In genomic region chr4:139188648-139189416, GRCh38 we compare ENCODE assay signal across 1 cellular context.
TF ChIP-seq lines count a peak whose summit lies in the region.

No MANE protein-coding gene starts in this region.

TF ChIP-seq in K562, 482 proteins besides CTCF, POLR2A, EP300 and RAD21 (continued from another document and continues in another):
- TF ChIP-seq NRF1 (conservative IDR thresholded peaks at IDR 0.05 in 1 of 2, IDR thresholded peaks at IDR 0.05 in 1 of 2) = peak in 1 of 2 experiments; percentile 16; a peak in 1 of 4 replicates
- TF ChIP-seq GTF2E2 (tag; IDR thresholded peaks at IDR 0.05) = no peak
- no peak for TF ChIP-seq TCF7 (IDR thresholded peaks at IDR 0.05; ENCODE audit: borderline replicate concordance)
- TF ChIP-seq SREBF2 (CRISPR knock-in tag; IDR thresholded peaks at IDR 0.05) = no peak
- TF ChIP-seq FOXA3 (CRISPR knock-in tag; conservative IDR thresholded peaks at IDR 0.05 in 1 of 2, IDR thresholded peaks at IDR 0.05 in 1 of 2) = no peak
- TF ChIP-seq CCAR2 (IDR thresholded peaks at IDR 0.05; ENCODE audit: low read depth, low read length) = no peak
- TF ChIP-seq ZNF589 (CRISPR knock-in tag; IDR thresholded peaks at IDR 0.05; ENCODE audit: low read depth) = 0 out of 2 replicates have a peak, but pooled peaks have one; percentile 8
- no peak for TF ChIP-seq ZNF507 (tag; conservative IDR thresholded peaks at IDR 0.05)
- TF ChIP-seq CEBPG (CRISPR knock-in tag; IDR thresholded peaks at IDR 0.05) = peak; percentile 36; the same call in 1 of the 2 replicates
- TF ChIP-seq CEBPG (tag; conservative IDR thresholded peaks at IDR 0.05 in 1 of 2, IDR thresholded peaks at IDR 0.05 in 1 of 2) = peak; percentile 64 to 78; a peak in 3 of 4 replicates
- TF ChIP-seq GATAD2A (IDR thresholded peaks at IDR 0.05) = peak; percentile 83
- no peak for TF ChIP-seq TEAD1 (CRISPR knock-in tag; IDR thresholded peaks at IDR 0.05)
- no peak for TF ChIP-seq ZNF41 (CRISPR knock-in tag; conservative IDR thresholded peaks at IDR 0.05)
- TF ChIP-seq ARID1B (IDR thresholded peaks at IDR 0.05) = peak; percentile 82
- no peak for TF ChIP-seq TAF7 (tag; IDR thresholded peaks at IDR 0.05)
- TF ChIP-seq GTF2A2 (tag; IDR thresholded peaks at IDR 0.05) = no peak
- TF ChIP-seq STAT5B (CRISPR knock-in tag; IDR thresholded peaks at IDR 0.05) = no peak
- TF ChIP-seq CEBPB (tag; IDR thresholded peaks at IDR 0.05) = peak; percentile 92
- no peak for TF ChIP-seq FOXP1 (CRISPR knock-in tag; IDR thresholded peaks at IDR 0.05)
- TF ChIP-seq PML (IDR thresholded peaks at IDR 0.05; ENCODE audit: low read length) = no peak
- TF ChIP-seq MBD1 (CRISPR knock-in tag; IDR thresholded peaks at IDR 0.05) = no peak
- TF ChIP-seq ZNF12 (CRISPR knock-in tag; IDR thresholded peaks at IDR 0.05) = no peak
- no peak for TF ChIP-seq ZNF583 (CRISPR knock-in tag; IDR thresholded peaks at IDR 0.05)
- no peak for TF ChIP-seq NR3C1 (CRISPR knock-in tag; IDR thresholded peaks at IDR 0.05)
- peak; percentile 70 for TF ChIP-seq DACH1 (IDR thresholded peaks at IDR 0.05; ENCODE audit: partially characterized antibody)
- TF ChIP-seq ZNF24 (IDR thresholded peaks at IDR 0.05) = no peak
- peak; percentile 56; the same call in 1 of the 2 replicates for TF ChIP-seq LEF1 (IDR thresholded peaks at IDR 0.05)
- no peak for TF ChIP-seq POLR2G (IDR thresholded peaks at IDR 0.05; ENCODE audit: low read depth, low read length)
- no peak for TF ChIP-seq MYBL2 (IDR thresholded peaks at IDR 0.05; ENCODE audit: low read depth)
- TF ChIP-seq MYBL2 (CRISPR knock-in tag; IDR thresholded peaks at IDR 0.05; ENCODE audit: borderline replicate concordance) = no peak
- TF ChIP-seq PYGO2 (tag; IDR thresholded peaks at IDR 0.05) = no peak
- no peak for TF ChIP-seq NCOA4 (IDR thresholded peaks at IDR 0.05; ENCODE audit: partially characterized antibody)
- TF ChIP-seq ZNF785 (CRISPR knock-in tag; IDR thresholded peaks at IDR 0.05) = no peak
- TF ChIP-seq GABPB2 (CRISPR knock-in tag; conservative IDR thresholded peaks at IDR 0.05) = no peak
- no peak for TF ChIP-seq CBX1 (IDR thresholded peaks at IDR 0.05; ENCODE audit: low read depth)
- TF ChIP-seq RB1 (IDR thresholded peaks at IDR 0.05; ENCODE audit: low read depth) = no peak
- TF ChIP-seq BRCA1 (IDR thresholded peaks at IDR 0.05) = no peak
- no peak for TF ChIP-seq BRCA1 (CRISPR knock-in tag; IDR thresholded peaks at IDR 0.05)
- no peak for TF ChIP-seq ARID3A (IDR thresholded peaks at IDR 0.05; ENCODE audit: borderline replicate concordance, low read depth, low read length)
- no peak for TF ChIP-seq CAMTA2 (CRISPR knock-in tag; conservative IDR thresholded peaks at IDR 0.05)
- no peak for TF ChIP-seq NFYB (IDR thresholded peaks at IDR 0.05; ENCODE audit: extremely low read depth, insufficient read length)
- no peak for TF ChIP-seq NFIC (IDR thresholded peaks at IDR 0.05)
- TF ChIP-seq NKRF (IDR thresholded peaks at IDR 0.05; ENCODE audit: borderline replicate concordance) = no peak
- TF ChIP-seq MTA2 (IDR thresholded peaks at IDR 0.05; ENCODE audit: low read depth) = peak; percentile 16; the same call in 1 of the 2 replicates
- TF ChIP-seq KDM2B (CRISPR knock-in tag; IDR thresholded peaks at IDR 0.05) = no peak
- TF ChIP-seq ZNF778 (CRISPR knock-in tag; IDR thresholded peaks at IDR 0.05) = no peak
- TF ChIP-seq POLR2AphosphoS5 (IDR thresholded peaks at IDR 0.05; ENCODE audit: control insufficient read depth, insufficient read depth, low read depth, low read length) = peak; percentile 49; the same call in 1 of the 2 replicates
- no peak for TF ChIP-seq CXXC5 (CRISPR knock-in tag; IDR thresholded peaks at IDR 0.05)
- no peak for TF ChIP-seq MXI1 (IDR thresholded peaks at IDR 0.05; ENCODE audit: low read depth, low read length)
- 0 out of 2 replicates have a peak, but pooled peaks have one; percentile 33 for TF ChIP-seq TOE1 (IDR thresholded peaks at IDR 0.05; ENCODE audit: borderline replicate concordance)
- TF ChIP-seq TOE1 (CRISPR knock-in tag; IDR thresholded peaks at IDR 0.05; ENCODE audit: borderline replicate concordance, low read depth) = no peak
- no peak for TF ChIP-seq ELF2 (CRISPR knock-in tag; IDR thresholded peaks at IDR 0.05)
- TF ChIP-seq KDM1A (IDR thresholded peaks at IDR 0.05) = peak in 1 of 2 experiments; percentile 7; a peak in 1 of 4 replicates
- no peak for TF ChIP-seq REST (CRISPR knock-in tag; IDR thresholded peaks at IDR 0.05; ENCODE audit: low read depth)
- TF ChIP-seq SIRT6 (IDR thresholded peaks at IDR 0.05; ENCODE audit: low read depth, low read length) = no peak
- no peak for TF ChIP-seq L3MBTL2 (IDR thresholded peaks at IDR 0.05)
- no peak for TF ChIP-seq U2AF2 (optimal IDR thresholded peaks at IDR 0.05; ENCODE audit: low read depth, low read length)
- TF ChIP-seq CREB3L1 (IDR thresholded peaks at IDR 0.05; ENCODE audit: borderline replicate concordance, low read depth) = no peak
- peak in 1 of 2 experiments; percentile 54; a peak in 1 of 4 replicates for TF ChIP-seq FOXK2 (conservative IDR thresholded peaks at IDR 0.05 in 1 of 2, IDR thresholded peaks at IDR 0.05 in 1 of 2; ENCODE audit: low read depth in 2 of 2)
- no peak for TF ChIP-seq CREB3 (tag; conservative IDR thresholded peaks at IDR 0.05; ENCODE audit: low read depth)
- no peak for TF ChIP-seq NFE2L1 (tag; IDR thresholded peaks at IDR 0.05; ENCODE audit: borderline replicate concordance, low read depth)
- no peak for TF ChIP-seq ZSCAN29 (IDR thresholded peaks at IDR 0.05)
- TF ChIP-seq TBL1XR1 (IDR thresholded peaks at IDR 0.05; ENCODE audit: low read length in 2 of 2) = no peak
- TF ChIP-seq BMI1 (IDR thresholded peaks at IDR 0.05; ENCODE audit: low read length) = no peak
- TF ChIP-seq NFRKB (IDR thresholded peaks at IDR 0.05; ENCODE audit: low read depth) = peak; percentile 65
- TF ChIP-seq KAT2B (IDR thresholded peaks at IDR 0.05; ENCODE audit: low read depth, low read length) = no peak
- TF ChIP-seq HNRNPLL (IDR thresholded peaks at IDR 0.05; ENCODE audit: low read depth, low read length, poor library complexity, severe bottlenecking) = no peak
- peak; percentile 54; the same call in 1 of the 2 replicates for TF ChIP-seq TFAP4 (CRISPR knock-in tag; IDR thresholded peaks at IDR 0.05; ENCODE audit: borderline replicate concordance)
- TF ChIP-seq CBX8 (IDR thresholded peaks at IDR 0.05; ENCODE audit: borderline replicate concordance, extremely low read depth, low read depth, low read length, poor library complexity, severe bottlenecking) = no peak
- no peak for TF ChIP-seq HDAC6 (IDR thresholded peaks at IDR 0.05; ENCODE audit: low read depth, low read length)
- no peak for TF ChIP-seq ATF3 (IDR thresholded peaks at IDR 0.05)
- no peak for TF ChIP-seq ATF3 (CRISPR knock-in tag; conservative IDR thresholded peaks at IDR 0.05)
- TF ChIP-seq CBX3 (IDR thresholded peaks at IDR 0.05; ENCODE audit: borderline replicate concordance in 1 of 2, low read length in 2 of 2) = 0 out of 3 replicates have a peak, but pooled peaks of 1 of the 2 experiments have one; percentile 15
- TF ChIP-seq ZNF76 (CRISPR knock-in tag; IDR thresholded peaks at IDR 0.05; ENCODE audit: borderline replicate concordance) = no peak
